In the genomic region with DNA sequence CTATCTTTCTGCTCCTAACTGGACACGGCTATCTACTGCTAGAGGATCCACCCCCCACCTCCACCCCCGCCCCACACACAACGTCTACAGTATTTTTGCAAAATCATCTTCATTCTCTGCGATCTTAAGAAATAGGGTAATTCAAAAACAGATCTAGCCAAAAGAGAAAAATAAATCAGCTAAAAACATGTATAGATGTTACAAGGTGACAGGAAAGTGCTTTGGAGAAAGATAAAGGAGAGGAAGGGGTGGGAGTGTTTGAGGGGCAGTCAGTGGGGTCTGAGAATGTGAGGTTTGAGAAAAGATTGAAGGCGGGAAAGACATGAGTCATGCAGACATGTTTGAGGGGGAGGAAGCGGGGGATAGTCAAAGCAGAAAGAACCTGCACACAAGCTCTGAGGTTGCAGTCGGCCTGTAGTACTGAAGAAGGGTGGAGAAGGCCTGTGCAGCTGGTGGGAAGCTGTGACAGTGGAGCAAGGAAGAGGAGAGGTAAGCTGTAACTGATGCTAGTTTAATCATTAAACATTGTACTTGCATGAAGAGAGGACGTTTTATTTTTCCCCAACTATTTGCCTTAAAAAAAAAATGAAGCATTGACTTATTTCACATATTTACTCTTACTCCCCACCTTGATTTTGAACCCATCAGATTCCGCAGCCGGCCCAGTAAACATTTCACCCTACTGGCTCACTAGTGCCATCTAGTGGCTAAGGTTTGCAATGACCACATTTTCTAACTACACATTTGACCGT, we compare ENCODE assay signal across 8 cellular contexts.
A peak's percentile ranks its signal among the peaks of the same experiment; 100 is the strongest.
DNase-seq lines count a peak whose midpoint lies in the region; FAIRE-seq and TF ChIP-seq lines count a peak whose summit lies in the region.

No MANE protein-coding gene starts in this region.

- no peak overlapping the region for H3K27ac ChIP-seq in H9 (ENCODE audit: insufficient read length, low read depth, low read length)
- no peak overlapping the region for H3K27ac ChIP-seq in astrocyte (ENCODE audit: low read depth, low read length)

- H4K91ac ChIP-seq in H9 (ENCODE audit: insufficient read length, low read depth, low read length) = no peak overlapping the region

- H3K9me3 ChIP-seq in H9 (ENCODE audit: control insufficient read depth, low read depth, low read length) (no peaks in the 10 kb centered on the region), Loucy (ENCODE audit: insufficient read depth, low read depth, low read length) (no peaks in the 10 kb centered on the region), astrocyte (ENCODE audit: insufficient read depth, low read depth, low read length) (no peaks in the 10 kb centered on the region)

- H3T11ph ChIP-seq in H9 (ENCODE audit: low read length) = no peak overlapping the region

- H3K9me3 Mint-ChIP-seq in H9 (no peaks in the 10 kb centered on the region), astrocyte (ENCODE audit: unreplicated experiment) (no peaks in the 10 kb centered on the region)

- no peak overlapping the region for H3K18ac ChIP-seq in H9 (ENCODE audit: insufficient read length, low read depth, low read length)

- H3K4me3 ChIP-seq in Loucy (ENCODE audit: low read length, poor library complexity, severe bottlenecking) (no peak overlapping the region), astrocyte (ENCODE audit: insufficient read depth, low read depth, low read length) (no peak overlapping the region)

- H3K27me3 Mint-ChIP-seq in H9 (ENCODE audit: low read depth) (no peaks in the 10 kb centered on the region), astrocyte (ENCODE audit: low read depth, unreplicated experiment) (no peaks in the 10 kb centered on the region)

- H2BK5ac ChIP-seq in H9 (ENCODE audit: insufficient read length, low read length) = no peak overlapping the region

- H3K79me2 ChIP-seq in H9 (ENCODE audit: insufficient read depth, low read length) (no peaks in the 10 kb centered on the region), Loucy (ENCODE audit: insufficient read depth, low read length) (no peaks in the 10 kb centered on the region), astrocyte (ENCODE audit: insufficient read depth, low read length) (no peaks in the 10 kb centered on the region)

- H3K4me2 ChIP-seq in H9 (ENCODE audit: insufficient read depth, insufficient read length, low read length) = no peak overlapping the region
- no peak overlapping the region for H3K4me2 ChIP-seq in Loucy (ENCODE audit: low read depth, low read length, poor library complexity, severe bottlenecking)
- H3K4me2 ChIP-seq in astrocyte (ENCODE audit: low read length) = peak overlapping the region; percentile 14

- H3K4me1 Mint-ChIP-seq in H9 (peaks cover 5 to 10% of the 10 kb centered on the region in 2 experiments), astrocyte (ENCODE audit: low read depth, unreplicated experiment) (peaks cover 12% of the 10 kb centered on the region)

- FAIRE-seq in astrocyte (lab: Jason Lieb, UNC) = no peak

- no peak overlapping the region for H2AK5ac ChIP-seq in H9 (ENCODE audit: insufficient read length, low read length)

- H2BK120ac ChIP-seq in H9 (ENCODE audit: low read depth, low read length, poor library complexity, severe bottlenecking) = no peak overlapping the region

- no peaks in the 10 kb centered on the region for H3K9me2 ChIP-seq in Loucy (replicated peaks; ENCODE audit: low read depth, low read length)

- H3K4me1 ChIP-seq in H9 (ENCODE audit: insufficient read depth, low read length) = no peaks in the 10 kb centered on the region
- H3K4me1 ChIP-seq in Loucy (ENCODE audit: insufficient read depth, low read length, poor library complexity, severe bottlenecking) = no peaks in the 10 kb centered on the region
- no peaks in the 10 kb centered on the region for H3K4me1 ChIP-seq in astrocyte (ENCODE audit: insufficient read depth, low read length)

- no peaks in the 10 kb centered on the region for H3K23me2 ChIP-seq in H9 (ENCODE audit: insufficient read length, low read depth, low read length, poor library complexity, severe bottlenecking)

- H2BK15ac ChIP-seq in H9 (ENCODE audit: low read depth, low read length) = no peak overlapping the region

- no peaks in the 10 kb centered on the region for H3K36me3 ChIP-seq in Loucy (ENCODE audit: insufficient read depth, low read length)
- no peaks in the 10 kb centered on the region for H3K36me3 ChIP-seq in astrocyte (ENCODE audit: insufficient read depth, low read length)

- no peak overlapping the region for H4K8ac ChIP-seq in H9 (replicated peaks; ENCODE audit: insufficient read length, low read depth, low read length)

- H3K23ac ChIP-seq in H9 (ENCODE audit: insufficient read length, low read depth, low read length) = no peak overlapping the region

- DNase-seq in NCI-H82 (lab: John Stamatoyannopoulos, UW) (peak; percentile 72), NCI-H82 treated with DMSO at 0.1 percent for 48 hours (lab: John Stamatoyannopoulos, UW; ENCODE audit: unreplicated experiment) (no peak), H9 (peak; percentile 61), SKM-1 treated with dmso at 0.1 percent for 144 hours (lab: John Stamatoyannopoulos, UW; ENCODE audit: unreplicated experiment) (peak; percentile 51), astrocyte (ENCODE audit: low read depth) (peak; percentile 8), iPS DF 4.7 (ENCODE audit: extremely low read depth, low spot score) (peak; percentile 36)
- peak; percentile 10 to 35 (median 26) for DNase-seq in stimulated activated CD4-positive, alpha-beta T cell treated with anti-CD3 and anti-CD28 coated beads, Interleukin-1b, Interleukin-23, amount 100 ng/mL, for 24 hours (ENCODE audit: low read depth in 4 of 4, low spot score in 1 of 4)

- H3K36me3 Mint-ChIP-seq in H9 (ENCODE audit: insufficient read depth in 1 of 3, low read depth in 3 of 3) (no peaks in the 10 kb centered on the region), astrocyte (ENCODE audit: low read depth, unreplicated experiment) (no peaks in the 10 kb centered on the region)

- no peaks in the 10 kb centered on the region for H3F3A ChIP-seq in Loucy (ENCODE audit: low read depth)

- H3K14ac ChIP-seq in H9 (ENCODE audit: insufficient read depth, low read length) = no peak overlapping the region

- no peak overlapping the region for H2AFZ ChIP-seq in H9 (ENCODE audit: low read length)
- peak overlapping the region; percentile 9; the same call in 1 of the 2 replicates for H2AFZ ChIP-seq in Loucy (ENCODE audit: low read length)
- H2AFZ ChIP-seq in astrocyte (ENCODE audit: low read depth, low read length) = no peak overlapping the region

- H3K4ac ChIP-seq in H9 (ENCODE audit: low read depth, low read length) = no peak overlapping the region

- H3K27me3 ChIP-seq in H9 (ENCODE audit: insufficient read depth, low read length) (no peaks in the 10 kb centered on the region), Loucy (ENCODE audit: insufficient read depth, low read length, poor library complexity, severe bottlenecking) (no peaks in the 10 kb centered on the region), astrocyte (ENCODE audit: insufficient read depth, low read length) (no peaks in the 10 kb centered on the region)

- peak overlapping the region in 1 of 3 experiments; percentile 21; a peak in 1 of 7 replicates for H3K27ac Mint-ChIP-seq in H9
- H3K27ac Mint-ChIP-seq in astrocyte (ENCODE audit: unreplicated experiment) = peak overlapping the region; percentile 34

- no peak overlapping the region for H4K5ac ChIP-seq in H9 (ENCODE audit: insufficient read length, low read depth, low read length)

- no peak overlapping the region for H3K9ac ChIP-seq in H9 (ENCODE audit: extremely low read depth, insufficient read length, low read length)
- H3K9ac ChIP-seq in Loucy (ENCODE audit: low read depth, low read length, poor library complexity, severe bottlenecking) = no peak overlapping the region
- no peak overlapping the region for H3K9ac ChIP-seq in astrocyte (ENCODE audit: low read length)

- no peak overlapping the region for H2BK12ac ChIP-seq in H9 (ENCODE audit: insufficient read length, low read depth, low read length)

- H3K79me1 ChIP-seq in H9 (ENCODE audit: insufficient read depth, low read depth, low read length, poor library complexity, severe bottlenecking) = no peaks in the 10 kb centered on the region

- no peak overlapping the region; a peak in 1 of 5 replicates for H3K4me3 Mint-ChIP-seq in H9
- no peak overlapping the region for H3K4me3 Mint-ChIP-seq in astrocyte (ENCODE audit: unreplicated experiment)

- H4K20me1 ChIP-seq in H9 (ENCODE audit: control insufficient read depth, insufficient read depth, insufficient read length) (no peaks in the 10 kb centered on the region), Loucy (ENCODE audit: insufficient read depth, low read length, poor library complexity, severe bottlenecking) (no peaks in the 10 kb centered on the region), astrocyte (ENCODE audit: insufficient read depth, low read length) (no peaks in the 10 kb centered on the region)

- peak; percentile 94 for TF ChIP-seq CTCF in H9 (conservative IDR thresholded peaks at IDR 0.05)
- peak; percentile 98 for TF ChIP-seq CTCF in Loucy (conservative IDR thresholded peaks at IDR 0.05; ENCODE audit: low read length)
- peak; percentile 80 for TF ChIP-seq CTCF in astrocyte (IDR thresholded peaks at IDR 0.05; ENCODE audit: insufficient read depth, low read depth, low read length)

- no CpG with 5 or more reads among the region's 11 CpGs for WGBS in H9 (ENCODE audit: extremely low coverage, insufficient read length, low lambda C conversion rate)

- H3K56ac ChIP-seq in H9 (ENCODE audit: insufficient read length, low read depth, low read length) = no peak overlapping the region

- H2BK20ac ChIP-seq in H9 (ENCODE audit: low read depth, low read length, poor library complexity, severe bottlenecking) = no peak overlapping the region
